ENCODE assay signal across 13 cellular contexts in the genomic region with DNA sequence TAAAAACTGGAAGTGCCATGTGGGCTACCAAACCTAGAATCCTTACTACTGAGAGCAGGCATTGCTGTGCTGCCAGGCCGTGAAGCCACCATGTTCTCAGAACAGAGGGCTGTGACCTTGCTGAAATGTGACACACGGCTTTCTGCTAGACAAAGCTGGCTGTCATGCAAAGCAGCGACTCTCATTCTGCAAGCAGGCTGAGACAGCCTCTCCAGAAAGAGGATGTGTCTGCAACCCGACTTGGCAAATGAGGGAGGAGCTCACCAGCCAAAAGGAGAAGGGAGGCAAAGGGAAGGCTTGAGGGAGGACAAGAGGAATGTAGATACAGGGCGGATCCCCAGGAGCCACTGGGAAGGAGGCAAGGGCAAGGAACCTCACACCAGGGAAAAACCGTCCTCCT.
A peak's percentile ranks its signal among the peaks of the same experiment; 100 is the strongest.
DNase-seq lines count a peak whose midpoint lies in the region; ATAC-seq and TF ChIP-seq lines count a peak whose summit lies in the region.
"Had no signal": no experiment of that assay in that cellular context is flagged by ENCODE, and none has a peak within 500 bp of the region (broad histone marks: within the 10 kb centered on the region; RNA-seq: fewer than 3 reads in every experiment).

No MANE protein-coding gene starts in this region.

- ATAC-seq in GM21526 (IDR thresholded peaks at IDR 0.05; ENCODE audit: low FRiP score, unreplicated experiment) = peak; percentile 61
- ATAC-seq in stimulated activated naive CD8-positive, alpha-beta T cell treated with anti-CD3 and anti-CD28 coated beads, Interleukin-15, Interleukin-2, amounts not matched to agents 100 U/mL and 50 U/mL, for 24 hours = no peak

- H3K9me3 Mint-ChIP-seq in type B pancreatic cell = no peaks in the 10 kb centered on the region

- H3K4me3 Mint-ChIP-seq in type B pancreatic cell = no peak overlapping the region

- H3K4me1 ChIP-seq in NT2/D1 (ENCODE audit: insufficient read depth, insufficient read length) = peaks cover 7% of the 10 kb centered on the region
- H3K4me1 ChIP-seq: Caco-2 had no signal

- no peak overlapping the region for H3K4me3 ChIP-seq in NT2/D1 (ENCODE audit: insufficient read length, low read depth)
- H3K4me3 ChIP-seq: coronary artery had no signal

- H3K36me3 Mint-ChIP-seq in type B pancreatic cell = peaks cover 42% of the 10 kb centered on the region

- H3K36me3 ChIP-seq in NT2/D1 (ENCODE audit: insufficient read depth, insufficient read length, low read length) = peaks cover 63% of the 10 kb centered on the region

- H3K27me3 ChIP-seq in NT2/D1 (ENCODE audit: insufficient read depth, insufficient read length) = no peaks in the 10 kb centered on the region

- H3K9ac ChIP-seq in NT2/D1 (ENCODE audit: insufficient read length, low read depth) = no peak overlapping the region

- no peak for TF ChIP-seq CTCF in type B pancreatic cell (conservative IDR thresholded peaks at IDR 0.05)

- H3K9me3 ChIP-seq in NT2/D1 (ENCODE audit: insufficient read depth, low read length) = no peaks in the 10 kb centered on the region
- H3K9me3 ChIP-seq: Caco-2 had no signal

- peak; percentile 58 for DNase-seq in G401 (ENCODE audit: low spot score)
- DNase-seq in NT2/D1 (ENCODE audit: low read depth, low spot score) = peak; percentile 36
- DNase-seq in medulla oblongata (ENCODE audit: extremely low spot score) = peak; percentile 70
- DNase-seq in type B pancreatic cell (ENCODE audit: extremely low spot score, unreplicated experiment) = no peak
- DNase-seq in COLO668 (lab: John Stamatoyannopoulos, UW; ENCODE audit: unreplicated experiment) = no peak
- no peak for DNase-seq in activated CD8-positive, alpha-beta memory T cell treated with anti-CD3 and anti-CD28 coated beads for 24 hours
- no peak for DNase-seq in stimulated activated naive CD8-positive, alpha-beta T cell treated with anti-CD3 and anti-CD28 coated beads, Interleukin-15, Interleukin-2, amounts not matched to agents 100 U/mL and 50 U/mL, for 24 hours
- DNase-seq: activated CD4-positive, CD25-positive, alpha-beta regulatory T cell treated with anti-CD3 and anti-CD28 coated beads, Interleukin-2, amount 50 U/mL, for 72 hours; activated gamma-delta T cell; Caco-2; NCI-H510A treated with DMSO at 0.1 percent for 48 hours had no signal

- no peak overlapping the region for H3K27ac Mint-ChIP-seq in type B pancreatic cell

- H3K27me3 Mint-ChIP-seq in type B pancreatic cell = no peaks in the 10 kb centered on the region

- peaks cover 12% of the 10 kb centered on the region for H3K4me1 Mint-ChIP-seq in type B pancreatic cell (ENCODE audit: unreplicated experiment)

- in situ Hi-C loops in G401 (cut with HindIII; ENCODE audit: low sequenced_read_pairs) = no loop called here

Comparison
In these comparisons a context has a peak if more than half of its experiments do, and no peak if none do; other contexts are left out.
1. DNase-seq: peak in G401 (single experiment), NT2/D1 (single experiment) and medulla oblongata (single experiment); none in type B pancreatic cell (single experiment), COLO668 (single experiment), activated CD8-positive, alpha-beta memory T cell treated with anti-CD3 and anti-CD28 coated beads for 24 hours (single experiment) and stimulated activated naive CD8-positive, alpha-beta T cell treated with anti-CD3 and anti-CD28 coated beads, Interleukin-15, Interleukin-2, amounts not matched to agents 100 U/mL and 50 U/mL, for 24 hours (single experiment).